Comparison of ENCODE assay signal across 1 cellular context in the genomic region with DNA sequence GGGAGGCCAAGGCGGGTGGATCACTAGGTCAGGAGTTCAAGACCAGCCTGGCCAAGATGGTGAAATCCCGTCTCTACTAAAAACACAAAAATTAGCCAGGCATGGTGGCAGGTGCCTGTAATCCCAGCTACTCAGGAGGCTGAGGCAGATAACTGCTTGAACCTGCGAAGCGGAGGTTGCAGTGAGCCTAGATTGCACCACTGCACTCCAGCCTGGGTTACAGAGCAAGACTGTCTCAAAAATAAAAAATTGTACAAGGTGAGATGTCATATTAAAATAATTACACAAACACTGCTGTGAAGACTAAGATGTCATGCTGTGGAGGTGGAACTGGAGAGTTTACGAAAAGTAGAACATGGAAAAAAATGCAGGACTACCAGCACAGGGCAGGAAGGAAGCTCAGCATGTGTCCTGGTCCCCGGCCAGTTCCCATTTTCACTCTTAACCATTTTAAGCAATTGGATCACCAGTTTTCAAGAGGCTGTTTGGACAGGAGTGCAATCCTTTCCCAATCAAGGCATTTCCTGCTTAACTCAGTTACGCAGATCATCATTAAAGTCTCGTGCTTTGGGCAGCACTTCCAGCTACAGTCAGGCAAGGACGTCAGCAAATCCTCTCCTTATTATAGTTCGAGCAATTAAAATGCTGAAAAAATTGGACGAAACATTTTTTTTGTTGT.
TF ChIP-seq lines count a peak whose summit lies in the region.

No MANE protein-coding gene starts in this region.

TF ChIP-seq in liver, 16 proteins besides CTCF, POLR2A, EP300 and RAD21:
- peak; percentile 39 for TF ChIP-seq YY1 (IDR thresholded peaks at IDR 0.05)
- TF ChIP-seq, protein P1, sequence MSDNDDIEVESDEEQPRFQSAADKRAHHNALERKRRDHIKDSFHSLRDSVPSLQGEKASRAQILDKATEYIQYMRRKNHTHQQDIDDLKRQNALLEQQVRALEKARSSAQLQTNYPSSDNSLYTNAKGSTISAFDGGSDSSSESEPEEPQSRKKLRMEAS (IDR thresholded peaks at IDR 0.05): peak; percentile 61
- peak in 1 of 2 donors; percentile 25 for TF ChIP-seq RXRA (IDR thresholded peaks at IDR 0.05)
